ENCODE assay signal across 1 cellular context in genomic region chr6:85591207-85591606, GRCh38.
TF ChIP-seq lines count a peak whose summit lies in the region.

No MANE protein-coding gene starts in this region.

TF ChIP-seq in WTC11, 78 proteins besides CTCF, POLR2A, EP300 and RAD21 (continued from another document):
- TF ChIP-seq, protein P1, sequence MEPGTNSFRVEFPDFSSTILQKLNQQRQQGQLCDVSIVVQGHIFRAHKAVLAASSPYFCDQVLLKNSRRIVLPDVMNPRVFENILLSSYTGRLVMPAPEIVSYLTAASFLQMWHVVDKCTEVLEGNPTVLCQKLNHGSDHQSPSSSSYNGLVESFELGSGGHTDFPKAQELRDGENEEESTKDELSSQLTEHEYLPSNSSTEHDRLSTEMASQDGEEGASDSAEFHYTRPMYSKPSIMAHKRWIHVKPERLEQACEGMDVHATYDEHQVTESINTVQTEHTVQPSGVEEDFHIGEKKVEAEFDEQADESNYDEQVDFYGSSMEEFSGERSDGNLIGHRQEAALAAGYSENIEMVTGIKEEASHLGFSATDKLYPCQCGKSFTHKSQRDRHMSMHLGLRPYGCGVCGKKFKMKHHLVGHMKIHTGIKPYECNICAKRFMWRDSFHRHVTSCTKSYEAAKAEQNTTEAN (CRISPR knock-in tag; IDR thresholded peaks at IDR 0.05): no peak
- TF ChIP-seq AR (CRISPR knock-in tag; IDR thresholded peaks at IDR 0.05): no peak
